ENCODE assay signal across 9 cellular contexts in genomic region chr9:98860871-98861293, GRCh38. TPM values are rescaled to one million over a fixed set of nuclear protein-coding genes. Genes with fewer than 3 reads are reported as not detected.
DNase-seq lines count a peak whose midpoint lies in the region; FAIRE-seq lines count a peak whose summit lies in the region.
"Had no signal": no experiment of that assay in that cellular context is flagged by ENCODE, and none has a peak within 500 bp of the region (broad histone marks: within the 10 kb centered on the region; RNA-seq: fewer than 3 reads in every experiment).

No MANE protein-coding gene starts in this region.

- H3K27me3 ChIP-seq in BLaER1 treated with 17β-estradiol and CSF1 and Interleukin-3, amounts not matched to agents 10 nM and 100 nM: no peaks in the 10 kb centered on the region; a peak in 1 of 22 replicates

- H3K9ac ChIP-seq in BLaER1 treated with 17β-estradiol and CSF1 and Interleukin-3, amounts not matched to agents 10 nM and 100 nM: peak overlapping the region in 1 of 11 experiments; percentile 10; a peak in 1 of 22 replicates

- H3K27ac ChIP-seq in BLaER1 treated with 17β-estradiol and CSF1 and Interleukin-3, amounts not matched to agents 10 nM and 100 nM: peak overlapping the region in 8 of 11 experiments; percentile 77 to 99 (median 84); a peak in 13 of 22 replicates

- no peak overlapping the region for H3K4me3 ChIP-seq in BLaER1 treated with 17β-estradiol and CSF1 and Interleukin-3, amounts not matched to agents 10 nM and 100 nM

- H3K4me1 ChIP-seq in BLaER1 treated with 17β-estradiol and CSF1 and Interleukin-3, amounts not matched to agents 10 nM and 100 nM: peaks cover 45 to 82% (median 71%) of the 10 kb centered on the region in 10 experiments

- H3K36me3 ChIP-seq in BLaER1 treated with 17β-estradiol and CSF1 and Interleukin-3, amounts not matched to agents 10 nM and 100 nM: no peaks in the 10 kb centered on the region

- FAIRE-seq in GM19239 (lab: Jason Lieb, UNC): no peak
- FAIRE-seq: GM18507 had no signal

- DNase-seq in NCI-H2171 (lab: John Stamatoyannopoulos, UW) (peak; percentile 37), dermis blood vessel endothelial cell (peak; percentile 87), medulla oblongata (ENCODE audit: extremely low spot score) (peak; percentile 80), NCI-H2081 treated with DMSO at 0.1 percent for 48 hours (lab: John Stamatoyannopoulos, UW) (no peak), GM19240 (ENCODE audit: insufficient read length, low spot score) (no peak), GM19239 (ENCODE audit: insufficient read length, low spot score) (no peak)
- DNase-seq in stimulated activated CD4-positive, alpha-beta T cell treated with anti-CD3 and anti-CD28 coated beads, Interleukin-4, amount 100 ng/mL, for 1 hour: no peak

- H3K4me2 ChIP-seq in BLaER1 treated with 17β-estradiol and CSF1 and Interleukin-3, amounts not matched to agents 10 nM and 100 nM: peak overlapping the region in 7 of 11 experiments; percentile 38 to 96 (median 87); a peak in 11 of 22 replicates

- H4K20me1 ChIP-seq in BLaER1 treated with 17β-estradiol and CSF1 and Interleukin-3, amounts not matched to agents 10 nM and 100 nM: no peaks in the 10 kb centered on the region

- peaks cover 5 to 29% (median 23%) of the 10 kb centered on the region in 11 experiments; a peak in 21 of 22 replicates for H3K9me3 ChIP-seq in BLaER1 treated with 17β-estradiol and CSF1 and Interleukin-3, amounts not matched to agents 10 nM and 100 nM (replicated peaks in 1 of 11)

RNA-seq across cellular contexts. Expression of gene GALNT12, which starts 53.4 kb away (rescaled TPM):
- total RNA-seq in dermis blood vessel endothelial cell: 0.14 and 0.34 TPM in 2 replicates

Comparison
In these comparisons a context has a peak if more than half of its experiments do, and no peak if none do; other contexts are left out.
1. DNase-seq: peak in NCI-H2171 (single experiment), dermis blood vessel endothelial cell (single experiment) and medulla oblongata (single experiment); none in NCI-H2081 treated with DMSO at 0.1 percent for 48 hours (single experiment), GM19240 (single experiment), GM19239 (single experiment) and stimulated activated CD4-positive, alpha-beta T cell treated with anti-CD3 and anti-CD28 coated beads, Interleukin-4, amount 100 ng/mL, for 1 hour (single experiment).